2 cellular contexts compared by ENCODE assay signal in the genomic region with DNA sequence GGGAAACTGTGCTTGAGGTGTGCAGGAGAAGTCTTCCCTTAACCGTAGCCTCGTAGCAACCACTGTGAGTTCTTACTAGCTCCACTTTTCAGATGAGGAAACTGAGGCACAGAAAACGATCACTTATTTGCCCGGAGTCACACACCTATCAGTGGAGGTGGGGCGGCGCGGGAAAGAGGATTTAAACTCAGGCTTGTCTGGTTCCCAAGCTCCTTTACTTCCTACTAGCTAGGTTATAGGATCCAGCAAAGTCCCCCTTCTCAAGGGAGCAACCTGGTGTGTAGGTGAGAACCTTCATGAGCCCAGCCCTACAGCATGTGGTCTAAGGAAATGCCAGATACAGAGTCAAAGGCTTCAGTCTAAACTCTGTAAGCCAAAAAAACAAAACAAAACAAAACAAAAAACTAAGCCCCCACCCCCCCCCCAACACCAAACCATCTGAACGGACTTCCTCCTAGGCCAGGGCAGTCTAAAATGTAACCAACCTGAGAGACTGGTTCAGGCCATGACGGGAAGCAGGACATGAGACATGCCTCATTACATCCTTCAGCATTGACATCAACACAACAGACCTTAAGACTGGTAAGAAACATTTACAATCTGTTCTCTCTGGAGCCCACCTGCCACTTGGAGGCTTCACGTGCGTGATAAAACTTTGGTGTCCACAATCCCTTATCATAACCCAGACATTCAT.
TF ChIP-seq lines count a peak whose summit lies in the region.

No MANE protein-coding gene starts in this region.

TF ChIP-seq in A549, 52 proteins besides CTCF, POLR2A, EP300 and RAD21:
- no peak for TF ChIP-seq MAFK (IDR thresholded peaks at IDR 0.05; ENCODE audit: partially characterized antibody)
- TF ChIP-seq, protein P1, sequence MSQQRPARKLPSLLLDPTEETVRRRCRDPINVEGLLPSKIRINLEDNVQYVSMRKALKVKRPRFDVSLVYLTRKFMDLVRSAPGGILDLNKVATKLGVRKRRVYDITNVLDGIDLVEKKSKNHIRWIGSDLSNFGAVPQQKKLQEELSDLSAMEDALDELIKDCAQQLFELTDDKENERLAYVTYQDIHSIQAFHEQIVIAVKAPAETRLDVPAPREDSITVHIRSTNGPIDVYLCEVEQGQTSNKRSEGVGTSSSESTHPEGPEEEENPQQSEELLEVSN (IDR thresholded peaks at IDR 0.05; ENCODE audit: borderline replicate concordance, low read depth): 0 out of 2 replicates have a peak, but pooled peaks have one; percentile 16

TF ChIP-seq in K562, 482 proteins besides CTCF, POLR2A, EP300 and RAD21 (continues in another document):
- TF ChIP-seq, protein P2, sequence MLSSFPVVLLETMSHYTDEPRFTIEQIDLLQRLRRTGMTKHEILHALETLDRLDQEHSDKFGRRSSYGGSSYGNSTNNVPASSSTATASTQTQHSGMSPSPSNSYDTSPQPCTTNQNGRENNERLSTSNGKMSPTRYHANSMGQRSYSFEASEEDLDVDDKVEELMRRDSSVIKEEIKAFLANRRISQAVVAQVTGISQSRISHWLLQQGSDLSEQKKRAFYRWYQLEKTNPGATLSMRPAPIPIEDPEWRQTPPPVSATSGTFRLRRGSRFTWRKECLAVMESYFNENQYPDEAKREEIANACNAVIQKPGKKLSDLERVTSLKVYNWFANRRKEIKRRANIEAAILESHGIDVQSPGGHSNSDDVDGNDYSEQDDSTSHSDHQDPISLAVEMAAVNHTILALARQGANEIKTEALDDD (IDR thresholded peaks at IDR 0.05): peak; percentile 18; the same call in 1 of the 2 replicates
- TF ChIP-seq, protein P3, sequence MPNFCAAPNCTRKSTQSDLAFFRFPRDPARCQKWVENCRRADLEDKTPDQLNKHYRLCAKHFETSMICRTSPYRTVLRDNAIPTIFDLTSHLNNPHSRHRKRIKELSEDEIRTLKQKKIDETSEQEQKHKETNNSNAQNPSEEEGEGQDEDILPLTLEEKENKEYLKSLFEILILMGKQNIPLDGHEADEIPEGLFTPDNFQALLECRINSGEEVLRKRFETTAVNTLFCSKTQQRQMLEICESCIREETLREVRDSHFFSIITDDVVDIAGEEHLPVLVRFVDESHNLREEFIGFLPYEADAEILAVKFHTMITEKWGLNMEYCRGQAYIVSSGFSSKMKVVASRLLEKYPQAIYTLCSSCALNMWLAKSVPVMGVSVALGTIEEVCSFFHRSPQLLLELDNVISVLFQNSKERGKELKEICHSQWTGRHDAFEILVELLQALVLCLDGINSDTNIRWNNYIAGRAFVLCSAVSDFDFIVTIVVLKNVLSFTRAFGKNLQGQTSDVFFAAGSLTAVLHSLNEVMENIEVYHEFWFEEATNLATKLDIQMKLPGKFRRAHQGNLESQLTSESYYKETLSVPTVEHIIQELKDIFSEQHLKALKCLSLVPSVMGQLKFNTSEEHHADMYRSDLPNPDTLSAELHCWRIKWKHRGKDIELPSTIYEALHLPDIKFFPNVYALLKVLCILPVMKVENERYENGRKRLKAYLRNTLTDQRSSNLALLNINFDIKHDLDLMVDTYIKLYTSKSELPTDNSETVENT (CRISPR knock-in tag; IDR thresholded peaks at IDR 0.05): no peak
- TF ChIP-seq NBN (IDR thresholded peaks at IDR 0.05; ENCODE audit: low read depth) (0 out of 2 replicates have a peak, but pooled peaks have one; percentile 19), EP400 (IDR thresholded peaks at IDR 0.05) (0 out of 2 replicates have a peak, but pooled peaks have one; percentile 9), NFE2L1 (tag; IDR thresholded peaks at IDR 0.05; ENCODE audit: borderline replicate concordance, low read depth) (no peak), GABPA (tag; conservative IDR thresholded peaks at IDR 0.05; ENCODE audit: low read depth) (peak; percentile 37; the same call in 1 of the 2 replicates), ZNF717 (CRISPR knock-in tag; IDR thresholded peaks at IDR 0.05) (no peak), RNF2 (IDR thresholded peaks at IDR 0.05) (0 out of 2 replicates have a peak, but pooled peaks have one; percentile 10), RB1 (IDR thresholded peaks at IDR 0.05; ENCODE audit: low read depth) (0 out of 2 replicates have a peak, but pooled peaks have one; percentile 7), BCOR (IDR thresholded peaks at IDR 0.05) (0 out of 2 replicates have a peak, but pooled peaks have one; percentile 52), ZNF24 (IDR thresholded peaks at IDR 0.05) (no peak), ZNF699 (CRISPR knock-in tag; IDR thresholded peaks at IDR 0.05; ENCODE audit: insufficient replicate concordance) (no peak), SAFB (IDR thresholded peaks at IDR 0.05; ENCODE audit: borderline replicate concordance, low read depth, low read length) (no peak), ZNF232 (CRISPR knock-in tag; IDR thresholded peaks at IDR 0.05) (no peak), ZNF175 (CRISPR knock-in tag; IDR thresholded peaks at IDR 0.05; ENCODE audit: low read depth) (0 out of 2 replicates have a peak, but pooled peaks have one; percentile 56), ETV5 (CRISPR knock-in tag; IDR thresholded peaks at IDR 0.05; ENCODE audit: low read depth) (peak; percentile 24; the same call in 1 of the 2 replicates), ZNF766 (CRISPR knock-in tag; conservative IDR thresholded peaks at IDR 0.05) (peak; percentile 38; the same call in 1 of the 2 replicates), HLTF (IDR thresholded peaks at IDR 0.05) (no peak), BACH1 (tag; IDR thresholded peaks at IDR 0.05) (0 out of 2 replicates have a peak, but pooled peaks have one; percentile 48), CBFA2T2 (conservative IDR thresholded peaks at IDR 0.05) (0 out of 2 replicates have a peak, but pooled peaks have one; percentile 21), POLR2H (tag; IDR thresholded peaks at IDR 0.05; ENCODE audit: low read depth) (peak; percentile 58), DACH1 (IDR thresholded peaks at IDR 0.05; ENCODE audit: partially characterized antibody) (no peak)
- TF ChIP-seq, protein P4, sequence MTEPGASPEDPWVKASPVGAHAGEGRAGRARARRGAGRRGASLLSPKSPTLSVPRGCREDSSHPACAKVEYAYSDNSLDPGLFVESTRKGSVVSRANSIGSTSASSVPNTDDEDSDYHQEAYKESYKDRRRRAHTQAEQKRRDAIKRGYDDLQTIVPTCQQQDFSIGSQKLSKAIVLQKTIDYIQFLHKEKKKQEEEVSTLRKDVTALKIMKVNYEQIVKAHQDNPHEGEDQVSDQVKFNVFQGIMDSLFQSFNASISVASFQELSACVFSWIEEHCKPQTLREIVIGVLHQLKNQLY (CRISPR knock-in tag; conservative IDR thresholded peaks at IDR 0.05): no peak; a peak in 1 of 4 replicates
- TF ChIP-seq, protein P5, sequence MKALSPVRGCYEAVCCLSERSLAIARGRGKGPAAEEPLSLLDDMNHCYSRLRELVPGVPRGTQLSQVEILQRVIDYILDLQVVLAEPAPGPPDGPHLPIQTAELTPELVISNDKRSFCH (CRISPR knock-in tag; IDR thresholded peaks at IDR 0.05): no peak
- TF ChIP-seq, protein P5 (tag; IDR thresholded peaks at IDR 0.05): peak; percentile 15; the same call in 1 of the 2 replicates
- TF ChIP-seq, protein P6, sequence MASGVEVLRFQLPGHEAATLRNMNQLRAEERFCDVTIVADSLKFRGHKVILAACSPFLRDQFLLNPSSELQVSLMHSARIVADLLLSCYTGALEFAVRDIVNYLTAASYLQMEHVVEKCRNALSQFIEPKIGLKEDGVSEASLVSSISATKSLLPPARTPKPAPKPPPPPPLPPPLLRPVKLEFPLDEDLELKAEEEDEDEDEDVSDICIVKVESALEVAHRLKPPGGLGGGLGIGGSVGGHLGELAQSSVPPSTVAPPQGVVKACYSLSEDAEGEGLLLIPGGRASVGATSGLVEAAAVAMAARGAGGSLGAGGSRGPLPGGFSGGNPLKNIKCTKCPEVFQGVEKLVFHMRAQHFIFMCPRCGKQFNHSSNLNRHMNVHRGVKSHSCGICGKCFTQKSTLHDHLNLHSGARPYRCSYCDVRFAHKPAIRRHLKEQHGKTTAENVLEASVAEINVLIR (CRISPR knock-in tag; IDR thresholded peaks at IDR 0.05): no peak
- TF ChIP-seq, protein P7, sequence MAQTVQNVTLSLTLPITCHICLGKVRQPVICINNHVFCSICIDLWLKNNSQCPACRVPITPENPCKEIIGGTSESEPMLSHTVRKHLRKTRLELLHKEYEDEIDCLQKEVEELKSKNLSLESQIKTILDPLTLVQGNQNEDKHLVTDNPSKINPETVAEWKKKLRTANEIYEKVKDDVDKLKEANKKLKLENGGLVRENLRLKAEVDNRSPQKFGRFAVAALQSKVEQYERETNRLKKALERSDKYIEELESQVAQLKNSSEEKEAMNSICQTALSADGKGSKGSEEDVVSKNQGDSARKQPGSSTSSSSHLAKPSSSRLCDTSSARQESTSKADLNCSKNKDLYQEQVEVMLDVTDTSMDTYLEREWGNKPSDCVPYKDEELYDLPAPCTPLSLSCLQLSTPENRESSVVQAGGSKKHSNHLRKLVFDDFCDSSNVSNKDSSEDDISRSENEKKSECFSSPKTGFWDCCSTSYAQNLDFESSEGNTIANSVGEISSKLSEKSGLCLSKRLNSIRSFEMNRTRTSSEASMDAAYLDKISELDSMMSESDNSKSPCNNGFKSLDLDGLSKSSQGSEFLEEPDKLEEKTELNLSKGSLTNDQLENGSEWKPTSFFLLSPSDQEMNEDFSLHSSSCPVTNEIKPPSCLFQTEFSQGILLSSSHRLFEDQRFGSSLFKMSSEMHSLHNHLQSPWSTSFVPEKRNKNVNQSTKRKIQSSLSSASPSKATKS (CRISPR knock-in tag; IDR thresholded peaks at IDR 0.05): 0 out of 2 replicates have a peak, but pooled peaks have one; percentile 1
- TF ChIP-seq, protein P8, sequence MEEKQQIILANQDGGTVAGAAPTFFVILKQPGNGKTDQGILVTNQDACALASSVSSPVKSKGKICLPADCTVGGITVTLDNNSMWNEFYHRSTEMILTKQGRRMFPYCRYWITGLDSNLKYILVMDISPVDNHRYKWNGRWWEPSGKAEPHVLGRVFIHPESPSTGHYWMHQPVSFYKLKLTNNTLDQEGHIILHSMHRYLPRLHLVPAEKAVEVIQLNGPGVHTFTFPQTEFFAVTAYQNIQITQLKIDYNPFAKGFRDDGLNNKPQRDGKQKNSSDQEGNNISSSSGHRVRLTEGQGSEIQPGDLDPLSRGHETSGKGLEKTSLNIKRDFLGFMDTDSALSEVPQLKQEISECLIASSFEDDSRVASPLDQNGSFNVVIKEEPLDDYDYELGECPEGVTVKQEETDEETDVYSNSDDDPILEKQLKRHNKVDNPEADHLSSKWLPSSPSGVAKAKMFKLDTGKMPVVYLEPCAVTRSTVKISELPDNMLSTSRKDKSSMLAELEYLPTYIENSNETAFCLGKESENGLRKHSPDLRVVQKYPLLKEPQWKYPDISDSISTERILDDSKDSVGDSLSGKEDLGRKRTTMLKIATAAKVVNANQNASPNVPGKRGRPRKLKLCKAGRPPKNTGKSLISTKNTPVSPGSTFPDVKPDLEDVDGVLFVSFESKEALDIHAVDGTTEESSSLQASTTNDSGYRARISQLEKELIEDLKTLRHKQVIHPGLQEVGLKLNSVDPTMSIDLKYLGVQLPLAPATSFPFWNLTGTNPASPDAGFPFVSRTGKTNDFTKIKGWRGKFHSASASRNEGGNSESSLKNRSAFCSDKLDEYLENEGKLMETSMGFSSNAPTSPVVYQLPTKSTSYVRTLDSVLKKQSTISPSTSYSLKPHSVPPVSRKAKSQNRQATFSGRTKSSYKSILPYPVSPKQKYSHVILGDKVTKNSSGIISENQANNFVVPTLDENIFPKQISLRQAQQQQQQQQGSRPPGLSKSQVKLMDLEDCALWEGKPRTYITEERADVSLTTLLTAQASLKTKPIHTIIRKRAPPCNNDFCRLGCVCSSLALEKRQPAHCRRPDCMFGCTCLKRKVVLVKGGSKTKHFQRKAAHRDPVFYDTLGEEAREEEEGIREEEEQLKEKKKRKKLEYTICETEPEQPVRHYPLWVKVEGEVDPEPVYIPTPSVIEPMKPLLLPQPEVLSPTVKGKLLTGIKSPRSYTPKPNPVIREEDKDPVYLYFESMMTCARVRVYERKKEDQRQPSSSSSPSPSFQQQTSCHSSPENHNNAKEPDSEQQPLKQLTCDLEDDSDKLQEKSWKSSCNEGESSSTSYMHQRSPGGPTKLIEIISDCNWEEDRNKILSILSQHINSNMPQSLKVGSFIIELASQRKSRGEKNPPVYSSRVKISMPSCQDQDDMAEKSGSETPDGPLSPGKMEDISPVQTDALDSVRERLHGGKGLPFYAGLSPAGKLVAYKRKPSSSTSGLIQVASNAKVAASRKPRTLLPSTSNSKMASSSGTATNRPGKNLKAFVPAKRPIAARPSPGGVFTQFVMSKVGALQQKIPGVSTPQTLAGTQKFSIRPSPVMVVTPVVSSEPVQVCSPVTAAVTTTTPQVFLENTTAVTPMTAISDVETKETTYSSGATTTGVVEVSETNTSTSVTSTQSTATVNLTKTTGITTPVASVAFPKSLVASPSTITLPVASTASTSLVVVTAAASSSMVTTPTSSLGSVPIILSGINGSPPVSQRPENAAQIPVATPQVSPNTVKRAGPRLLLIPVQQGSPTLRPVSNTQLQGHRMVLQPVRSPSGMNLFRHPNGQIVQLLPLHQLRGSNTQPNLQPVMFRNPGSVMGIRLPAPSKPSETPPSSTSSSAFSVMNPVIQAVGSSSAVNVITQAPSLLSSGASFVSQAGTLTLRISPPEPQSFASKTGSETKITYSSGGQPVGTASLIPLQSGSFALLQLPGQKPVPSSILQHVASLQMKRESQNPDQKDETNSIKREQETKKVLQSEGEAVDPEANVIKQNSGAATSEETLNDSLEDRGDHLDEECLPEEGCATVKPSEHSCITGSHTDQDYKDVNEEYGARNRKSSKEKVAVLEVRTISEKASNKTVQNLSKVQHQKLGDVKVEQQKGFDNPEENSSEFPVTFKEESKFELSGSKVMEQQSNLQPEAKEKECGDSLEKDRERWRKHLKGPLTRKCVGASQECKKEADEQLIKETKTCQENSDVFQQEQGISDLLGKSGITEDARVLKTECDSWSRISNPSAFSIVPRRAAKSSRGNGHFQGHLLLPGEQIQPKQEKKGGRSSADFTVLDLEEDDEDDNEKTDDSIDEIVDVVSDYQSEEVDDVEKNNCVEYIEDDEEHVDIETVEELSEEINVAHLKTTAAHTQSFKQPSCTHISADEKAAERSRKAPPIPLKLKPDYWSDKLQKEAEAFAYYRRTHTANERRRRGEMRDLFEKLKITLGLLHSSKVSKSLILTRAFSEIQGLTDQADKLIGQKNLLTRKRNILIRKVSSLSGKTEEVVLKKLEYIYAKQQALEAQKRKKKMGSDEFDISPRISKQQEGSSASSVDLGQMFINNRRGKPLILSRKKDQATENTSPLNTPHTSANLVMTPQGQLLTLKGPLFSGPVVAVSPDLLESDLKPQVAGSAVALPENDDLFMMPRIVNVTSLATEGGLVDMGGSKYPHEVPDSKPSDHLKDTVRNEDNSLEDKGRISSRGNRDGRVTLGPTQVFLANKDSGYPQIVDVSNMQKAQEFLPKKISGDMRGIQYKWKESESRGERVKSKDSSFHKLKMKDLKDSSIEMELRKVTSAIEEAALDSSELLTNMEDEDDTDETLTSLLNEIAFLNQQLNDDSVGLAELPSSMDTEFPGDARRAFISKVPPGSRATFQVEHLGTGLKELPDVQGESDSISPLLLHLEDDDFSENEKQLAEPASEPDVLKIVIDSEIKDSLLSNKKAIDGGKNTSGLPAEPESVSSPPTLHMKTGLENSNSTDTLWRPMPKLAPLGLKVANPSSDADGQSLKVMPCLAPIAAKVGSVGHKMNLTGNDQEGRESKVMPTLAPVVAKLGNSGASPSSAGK (IDR thresholded peaks at IDR 0.05): peak; percentile 76; the same call in 1 of the 2 replicates
